ENCODE assay signal across 8 cellular contexts in the genomic region with DNA sequence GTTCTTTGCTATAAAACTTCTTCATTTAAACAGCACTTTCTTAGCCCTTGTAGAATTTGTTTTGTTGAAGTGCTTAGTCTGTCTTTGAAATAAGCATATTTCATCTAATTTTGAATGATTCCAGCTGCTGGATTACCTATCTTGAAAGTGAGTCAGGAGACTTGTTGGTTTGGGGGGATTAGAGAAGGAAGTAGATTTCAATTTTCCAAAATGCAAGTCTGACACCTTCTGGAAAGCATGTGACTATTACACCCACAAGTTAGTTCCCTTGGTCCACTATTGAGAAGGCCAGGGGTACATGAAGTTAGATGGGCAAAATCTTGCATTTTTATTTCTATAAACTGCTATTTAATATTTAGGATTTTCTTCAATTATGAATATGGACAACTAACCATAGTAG.
DNase-seq lines count a peak whose midpoint lies in the region; ATAC-seq, FAIRE-seq and TF ChIP-seq lines count a peak whose summit lies in the region.

No MANE protein-coding gene starts in this region.

- H4K91ac ChIP-seq in neuronal stem cell (ENCODE audit: low read depth, low read length, poor library complexity), result no peak overlapping the region

- no peaks in the 10 kb centered on the region for H3K36me3 ChIP-seq in neuronal stem cell (replicated peaks in 1 of 2; ENCODE audit: control insufficient read depth in 2 of 2, insufficient read depth in 2 of 2, low read length in 2 of 2)
- no peaks in the 10 kb centered on the region for H3K36me3 ChIP-seq in gastrocnemius medialis

- H3K27me3 ChIP-seq in neuronal stem cell (ENCODE audit: control insufficient read depth in 3 of 3, insufficient read depth in 3 of 3, low read depth in 1 of 3, low read length in 3 of 3) (peaks cover 0 to 10% (median 0%) of the 10 kb centered on the region in 3 experiments), gastrocnemius medialis (no peaks in the 10 kb centered on the region)

- H3K4me3 ChIP-seq in neuronal stem cell (ENCODE audit: low read length in 2 of 2) (no peak overlapping the region), gastrocnemius medialis (no peak overlapping the region)

- intact Hi-C loops in gastrocnemius medialis (cut with DNase I; ENCODE audit: low total_unique reads), result loop anchor here (10.0 kb wide), 1 partner anchor 153 kb away; the partner anchor contains the start of gene NADK2

- H4K8ac ChIP-seq in neuronal stem cell (ENCODE audit: low read depth, low read length), result no peak overlapping the region

- H3K4ac ChIP-seq in neuronal stem cell (ENCODE audit: low read length), result no peak overlapping the region

- in situ Hi-C loops in G401 (cut with HindIII; ENCODE audit: low sequenced_read_pairs) (no loop called here), gastrocnemius medialis (cut with MboI; ENCODE audit: low sequenced_read_pairs in 4 of 4) (loop anchor here in 1 of 4 donors (10.0 kb wide), 1 partner anchor 133 kb away; no protein-coding TSS in a partner anchor)

- H3K14ac ChIP-seq in neuronal stem cell (ENCODE audit: low read length), result no peak overlapping the region

- FAIRE-seq in endometrium (lab: Jason Lieb, UNC), result peak; percentile 43

- no peak overlapping the region for H2AK5ac ChIP-seq in neuronal stem cell (ENCODE audit: low read depth, low read length)

- peak; percentile 26 for DNase-seq in G401 (ENCODE audit: low spot score)
- DNase-seq in NCI-H226, result peak; percentile 42
- peak; percentile 40 for DNase-seq in neuronal stem cell (ENCODE audit: low spot score)
- no peak for DNase-seq in activated CD4-positive, alpha-beta T cell treated with anti-CD3 and anti-CD28 coated beads, Interleukin-2, amount 50 U/mL, for 48 hours
- DNase-seq in gastrocnemius medialis, result no peak
- no peak for DNase-seq in activated naive CD4-positive, alpha-beta T cell treated with Interleukin-2 at 50 U/mL for 16 hours

- H3K27ac ChIP-seq in neuronal stem cell (replicated peaks; ENCODE audit: low read length) (no peak overlapping the region), gastrocnemius medialis (no peak overlapping the region)

- TF ChIP-seq CTCF in gastrocnemius medialis (IDR thresholded peaks at IDR 0.05 in 4 of 5, conservative IDR thresholded peaks at IDR 0.05 in 1 of 5), result no peak

- no peak overlapping the region for H3K23ac ChIP-seq in neuronal stem cell (ENCODE audit: low read depth, low read length, poor library complexity)

- TF ChIP-seq POLR2A in gastrocnemius medialis (IDR thresholded peaks at IDR 0.05), result no peak

- H2BK15ac ChIP-seq in neuronal stem cell (ENCODE audit: low read length), result no peak overlapping the region

- H2BK120ac ChIP-seq in neuronal stem cell (ENCODE audit: low read depth, low read length), result no peak overlapping the region

- H2BK12ac ChIP-seq in neuronal stem cell (ENCODE audit: low read length), result no peak overlapping the region

- no peak overlapping the region for H2AFZ ChIP-seq in neuronal stem cell (ENCODE audit: low read length)

- ATAC-seq in gastrocnemius medialis (no peak), GM21717 (IDR thresholded peaks at IDR 0.05; ENCODE audit: unreplicated experiment) (no peak)

- H3K79me1 ChIP-seq in neuronal stem cell (ENCODE audit: low read depth, low read length), result no peaks in the 10 kb centered on the region

- no peak overlapping the region for H3K9ac ChIP-seq in neuronal stem cell (ENCODE audit: low read depth, low read length, poor library complexity)

- no peak overlapping the region for H3K18ac ChIP-seq in neuronal stem cell (ENCODE audit: low read length)

- no peak overlapping the region for H3K4me2 ChIP-seq in neuronal stem cell (ENCODE audit: insufficient read depth, low read length, poor library complexity, severe bottlenecking)

- H3K4me1 ChIP-seq in neuronal stem cell (ENCODE audit: control insufficient read depth in 2 of 2, insufficient read depth in 1 of 2, low read depth in 1 of 2, low read length in 2 of 2) (peaks cover 0 to 3% of the 10 kb centered on the region in 2 donors), gastrocnemius medialis (no peaks in the 10 kb centered on the region)

- H2BK5ac ChIP-seq in neuronal stem cell (ENCODE audit: low read length), result no peak overlapping the region

- H3K9me3 ChIP-seq in neuronal stem cell (replicated peaks in 1 of 2; ENCODE audit: control insufficient read depth in 2 of 2, insufficient read depth in 1 of 2, low read depth in 1 of 2, low read length in 2 of 2) (no peaks in the 10 kb centered on the region), gastrocnemius medialis (no peaks in the 10 kb centered on the region)

Comparison
In these comparisons a context has a peak if more than half of its experiments do, and no peak if none do; other contexts are left out.
1. DNase-seq: peak in G401 (single experiment), NCI-H226 (single experiment) and neuronal stem cell (single experiment); none in activated CD4-positive, alpha-beta T cell treated with anti-CD3 and anti-CD28 coated beads, Interleukin-2, amount 50 U/mL, for 48 hours (0 of 2), gastrocnemius medialis (0 of 2) and activated naive CD4-positive, alpha-beta T cell treated with Interleukin-2 at 50 U/mL for 16 hours (single experiment).